In genomic region chr11:63951779-63952536, GRCh38 we compare ENCODE assay signal across 10 cellular contexts. TPM values are rescaled to one million over a fixed set of nuclear protein-coding genes. Genes with fewer than 3 reads are reported as not detected.
DNase-seq lines count a peak whose midpoint lies in the region; TF ChIP-seq lines count a peak whose summit lies in the region.
"Had no signal": no experiment of that assay in that cellular context is flagged by ENCODE, and none has a peak within 500 bp of the region (broad histone marks: within the 10 kb centered on the region; RNA-seq: fewer than 3 reads in every experiment).

No MANE protein-coding gene starts in this region.

- no peaks in the 10 kb centered on the region for H3K9me3 Mint-ChIP-seq in T-helper 2 cell treated with Interferon-gamma antibody and Interleukin-4, amounts not matched to agents 5 μg/mL and 100 μg/mL, for 36 hours

- H3K27me3 Mint-ChIP-seq in T-helper 2 cell treated with Interferon-gamma antibody and Interleukin-4, amounts not matched to agents 5 μg/mL and 100 μg/mL, for 36 hours (ENCODE audit: low read depth) = no peaks in the 10 kb centered on the region

- peaks cover 44% of the 10 kb centered on the region for H3K36me3 Mint-ChIP-seq in T-helper 2 cell treated with Interferon-gamma antibody and Interleukin-4, amounts not matched to agents 5 μg/mL and 100 μg/mL, for 36 hours (ENCODE audit: low read depth)

- peaks cover 21% of the 10 kb centered on the region for H3K4me1 Mint-ChIP-seq in T-helper 2 cell treated with Interferon-gamma antibody and Interleukin-4, amounts not matched to agents 5 μg/mL and 100 μg/mL, for 36 hours (ENCODE audit: low read depth)

- CTCF ChIA-PET in A673 (lab: Charles Lee) = no interaction called here

- no peak overlapping the region for H3K4me3 ChIP-seq in A673 (ENCODE audit: low read depth, low read length, poor library complexity, severe bottlenecking)
- H3K4me3 ChIP-seq in esophagus (ENCODE audit: low read depth in 1 of 2, low read length in 2 of 2) = no peak overlapping the region
- H3K4me3 ChIP-seq in effector memory CD4-positive, alpha-beta T cell (ENCODE audit: insufficient read depth, low read depth, low read length, poor library complexity, severe bottlenecking) = no peak overlapping the region

- H3K9me3 ChIP-seq in A673 (ENCODE audit: low read depth, low read length, poor library complexity, severe bottlenecking) (no peaks in the 10 kb centered on the region), esophagus (ENCODE audit: control insufficient read depth in 2 of 2, insufficient read depth in 1 of 2, low read depth in 1 of 2, low read length in 1 of 2) (no peaks in the 10 kb centered on the region)
- H3K9me3 ChIP-seq in effector memory CD4-positive, alpha-beta T cell (ENCODE audit: control insufficient read depth, low read length) = no peaks in the 10 kb centered on the region

- POLR2A ChIA-PET in A673 (lab: Charles Lee; ENCODE audit: low non-redundant PET) = interaction anchor here (1.0 kb wide), 1 partner anchor 10 kb away, joined by 3 read pairs; no protein-coding TSS in a partner anchor

- H3K4me1 ChIP-seq in A673 (ENCODE audit: insufficient read depth, low read length, poor library complexity, severe bottlenecking) (no peaks in the 10 kb centered on the region), esophagus (ENCODE audit: control insufficient read depth in 2 of 2, insufficient read depth in 2 of 2, low read length in 1 of 2) (peaks cover 0 to 8% of the 10 kb centered on the region in 2 donors)
- H3K4me1 ChIP-seq in effector memory CD4-positive, alpha-beta T cell (ENCODE audit: control insufficient read depth, insufficient read depth, low read length, poor library complexity, severe bottlenecking) = peaks cover 8% of the 10 kb centered on the region

- DNase-seq in A673 (ENCODE audit: low spot score) (no peak), GM20000 (ENCODE audit: low spot score) (peak; percentile 57), islet precursor cell (no peak), germinal center (ENCODE audit: low spot score) (no peak), NCI-H1930 (lab: John Stamatoyannopoulos, UW) (no peak)
- peak; percentile 42 for DNase-seq in T-helper 2 cell treated with Interferon-gamma antibody and Interleukin-4, amounts not matched to agents 5 μg/mL and 100 μg/mL, for 36 hours (ENCODE audit: low spot score)
- no peak for DNase-seq in effector memory CD4-positive, alpha-beta T cell
- DNase-seq: COR-L47, NCI-H1436 treated with DMSO at 0.1 percent for 48 hours had no signal

- peak overlapping the region; percentile 84 for H3K27ac Mint-ChIP-seq in T-helper 2 cell treated with Interferon-gamma antibody and Interleukin-4, amounts not matched to agents 5 μg/mL and 100 μg/mL, for 36 hours

- H3K36me3 ChIP-seq in A673 (ENCODE audit: insufficient read depth, low read length, poor library complexity, severe bottlenecking) (peaks cover 55% of the 10 kb centered on the region), esophagus (ENCODE audit: control insufficient read depth in 2 of 2, insufficient read depth in 2 of 2, low read length in 1 of 2) (peaks cover 8 to 18% of the 10 kb centered on the region in 2 donors)
- H3K36me3 ChIP-seq in effector memory CD4-positive, alpha-beta T cell (ENCODE audit: control insufficient read depth, insufficient read depth, low read length) = peaks cover 16% of the 10 kb centered on the region

- 45 to 56% methylated on average over 20 of the region's 20 CpGs for WGBS in esophagus, 2 donors

- no peaks in the 10 kb centered on the region for H3K27me3 ChIP-seq in A673 (replicated peaks; ENCODE audit: insufficient read depth, low read depth, low read length, poor library complexity)
- H3K27me3 ChIP-seq in esophagus (ENCODE audit: control insufficient read depth in 1 of 2, insufficient read depth in 2 of 2, low read length in 2 of 2) = no peaks in the 10 kb centered on the region
- no peaks in the 10 kb centered on the region for H3K27me3 ChIP-seq in effector memory CD4-positive, alpha-beta T cell (replicated peaks; ENCODE audit: control insufficient read depth, insufficient read depth, low read length, poor library complexity, severe bottlenecking)

- H3K27ac ChIP-seq in A673 (ENCODE audit: low read depth, low read length, poor library complexity, severe bottlenecking) = peak overlapping the region; percentile 29
- peak overlapping the region; percentile 78 to 88 for H3K27ac ChIP-seq in esophagus (ENCODE audit: low read depth in 2 of 2, low read length in 1 of 2)
- no peak overlapping the region for H3K27ac ChIP-seq in effector memory CD4-positive, alpha-beta T cell (ENCODE audit: insufficient read depth, low read length, poor library complexity, severe bottlenecking)

- BruUV-seq in A673 (replicated peaks; lab: Mats Ljungman, UMichigan) = no TSS peak

- peak overlapping the region; percentile 63 for H3K4me3 Mint-ChIP-seq in T-helper 2 cell treated with Interferon-gamma antibody and Interleukin-4, amounts not matched to agents 5 μg/mL and 100 μg/mL, for 36 hours

- TF ChIP-seq CTCF in A673 (conservative IDR thresholded peaks at IDR 0.05; ENCODE audit: low read depth, low read length) = no peak
- no peak for TF ChIP-seq CTCF in GM20000 (IDR thresholded peaks at IDR 0.05; ENCODE audit: extremely low read depth, missing control alignments)

- intact Hi-C loops in A673 (cut with micrococcal nuclease; ENCODE audit: unreplicated experiment) = no loop called here

RNA-seq across cellular contexts. Expression of gene NAA40, which starts 13.2 kb away (rescaled TPM):
- total RNA-seq in A673 (2021) = 44.8 and 51.2 TPM in 2 replicates
- 10 to 100 TPM in 1 of 2 donors, 1 to 10 TPM in 1; 8.5 to 11.8 TPM for polyA plus RNA-seq in esophagus

RNA-seq across cellular contexts. Expression of gene COX8A, which starts 22.5 kb away (rescaled TPM):
- total RNA-seq in A673 (2021) = 615 and 652 TPM in 2 replicates
- 1,000 to 10,000 TPM in 1 of 2 donors, 100 to 1,000 TPM in 1; 737 to 1,011 TPM for polyA plus RNA-seq in esophagus

RNA-seq across cellular contexts. Expression of gene OTUB1, which starts 34.3 kb away (rescaled TPM):
- 136 and 140 TPM in 2 replicates for total RNA-seq in A673 (2021)
- 10 to 100 TPM; 54.6 to 91.5 TPM for polyA plus RNA-seq in esophagus

RNA-seq across cellular contexts. Expression of gene RCOR2, which starts 35.0 kb away (rescaled TPM):
- 3.9 and 7.6 TPM in 2 replicates for total RNA-seq in A673 (2021)
- under 1 TPM; 0.13 to 0.24 TPM for polyA plus RNA-seq in esophagus

Comparison
In these comparisons a context has a peak if more than half of its experiments do, and no peak if none do; other contexts are left out.
1. DNase-seq: peak in GM20000 (single experiment) and T-helper 2 cell treated with Interferon-gamma antibody and Interleukin-4, amounts not matched to agents 5 μg/mL and 100 μg/mL, for 36 hours (single experiment); none in A673 (single experiment), islet precursor cell (single experiment), germinal center (single experiment), NCI-H1930 (0 of 2) and effector memory CD4-positive, alpha-beta T cell (0 of 3).